Comparison of ENCODE assay signal across 1 cellular context in genomic region chr22:38867496-38868285, GRCh38.
A peak's percentile ranks its signal among the peaks of the same experiment; 100 is the strongest.
TF ChIP-seq lines count a peak whose summit lies in the region.

No MANE protein-coding gene starts in this region.

TF ChIP-seq in K562, 482 proteins besides CTCF, POLR2A, EP300 and RAD21:
- TF ChIP-seq POLR2G (IDR thresholded peaks at IDR 0.05; ENCODE audit: low read depth, low read length) (no peak), RBFOX2 (IDR thresholded peaks at IDR 0.05; ENCODE audit: low read depth, low read length) (peak; percentile 26; the same call in 1 of the 2 replicates), GMEB1 (CRISPR knock-in tag; IDR thresholded peaks at IDR 0.05) (no peak), NCOA6 (IDR thresholded peaks at IDR 0.05) (no peak), ZNF354B (CRISPR knock-in tag; IDR thresholded peaks at IDR 0.05) (no peak), HOMEZ (CRISPR knock-in tag; IDR thresholded peaks at IDR 0.05) (no peak)
TF ChIP-seq in K562: peak in this region for 1.
